In the genomic region with DNA sequence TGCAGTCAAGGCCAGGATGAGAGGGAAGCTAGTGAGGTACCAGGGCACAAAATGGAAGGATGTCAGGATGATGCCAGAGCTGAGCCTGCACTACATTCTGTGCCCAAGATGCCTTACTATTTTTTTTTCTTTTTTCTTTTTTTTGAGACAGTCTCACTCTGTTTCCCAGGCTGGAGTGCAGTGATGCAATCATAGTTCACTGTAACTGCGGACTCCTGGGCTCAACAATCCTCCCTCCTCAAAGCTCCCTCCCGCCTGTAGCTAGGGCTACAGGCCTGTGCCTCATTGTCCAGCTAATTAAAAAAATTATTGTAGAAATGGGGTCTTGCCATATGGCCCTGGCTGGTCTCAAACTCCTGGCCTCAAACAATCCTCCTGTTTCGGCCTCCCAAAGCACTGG, we compare ENCODE assay signal across 1 cellular context.
TF ChIP-seq lines count a peak whose summit lies in the region.

No MANE protein-coding gene starts in this region.

TF ChIP-seq in K562, 482 proteins besides CTCF, POLR2A, EP300 and RAD21:
- TF ChIP-seq STAT5B (CRISPR knock-in tag; IDR thresholded peaks at IDR 0.05) (no peak), DMBX1 (CRISPR knock-in tag; IDR thresholded peaks at IDR 0.05; ENCODE audit: borderline replicate concordance) (no peak), RCOR1 (IDR thresholded peaks at IDR 0.05; ENCODE audit: borderline replicate concordance in 1 of 2, low read depth in 2 of 2, low read length in 2 of 2) (no peak), TBP (optimal IDR thresholded peaks at IDR 0.05; ENCODE audit: low read depth, low read length) (no peak), RBM39 (optimal IDR thresholded peaks at IDR 0.05; ENCODE audit: low read depth, low read length) (no peak), HEY1 (CRISPR knock-in tag; IDR thresholded peaks at IDR 0.05; ENCODE audit: borderline replicate concordance) (no peak)
- TF ChIP-seq, protein P1, sequence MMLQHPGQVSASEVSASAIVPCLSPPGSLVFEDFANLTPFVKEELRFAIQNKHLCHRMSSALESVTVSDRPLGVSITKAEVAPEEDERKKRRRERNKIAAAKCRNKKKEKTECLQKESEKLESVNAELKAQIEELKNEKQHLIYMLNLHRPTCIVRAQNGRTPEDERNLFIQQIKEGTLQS (IDR thresholded peaks at IDR 0.05): 0 out of 2 replicates have a peak, but pooled peaks have one; percentile 40
- TF ChIP-seq, protein P1 (CRISPR knock-in tag; conservative IDR thresholded peaks at IDR 0.05): no peak
